ENCODE assay signal across 20 cellular contexts in genomic region chr6:146948790-146949342, GRCh38.
"Had no signal": no experiment of that assay in that cellular context is flagged by ENCODE, and none has a peak within 500 bp of the region (broad histone marks: within the 10 kb centered on the region; RNA-seq: fewer than 3 reads in every experiment).

No MANE protein-coding gene starts in this region.

- DNase-seq: effector memory CD4-positive, alpha-beta T cell; foreskin melanocyte; head of caudate nucleus; left colon; left ventricle myocardium superior; naive thymus-derived CD4-positive, alpha-beta T cell; nephron progenitor cell; small intestine; stimulated activated CD4-positive, alpha-beta T cell treated with anti-CD3 and anti-CD28 coated beads, Interleukin-12 subunit alpha, Interleukin-12 subunit beta, amount 100 ng/mL, for 4 hours; stimulated activated naive CD4-positive, alpha-beta T cell; stomach; substantia nigra; trophoblast cell had no signal

- H3K4me1 ChIP-seq: esophagus muscularis mucosa, right atrium auricular region, stomach had no signal

- H3K4me3 ChIP-seq: esophagus muscularis mucosa, hepatocyte, lung, right atrium auricular region, stomach, thoracic aorta had no signal

- H3K36me3 ChIP-seq: esophagus muscularis mucosa, right atrium auricular region, stomach, thoracic aorta had no signal

- H3K79me2 ChIP-seq: hepatocyte had no signal

- H3K9me3 ChIP-seq: esophagus muscularis mucosa, right atrium auricular region, stomach, thoracic aorta had no signal

- ATAC-seq: left colon; left ventricle myocardium superior; naive thymus-derived CD4-positive, alpha-beta T cell had no signal

- H2AFZ ChIP-seq: hepatocyte had no signal

- H3K4me2 ChIP-seq: hepatocyte had no signal

- H3K27ac ChIP-seq: epithelial cell of prostate, esophagus muscularis mucosa, hepatocyte, right atrium auricular region, stomach, thoracic aorta had no signal

- H3K27me3 ChIP-seq: esophagus muscularis mucosa, hepatocyte, stomach had no signal

- FAIRE-seq: small intestine, urothelium cell line had no signal
